In genomic region chr19:54179921-54180452, GRCh38 we compare ENCODE assay signal across 8 cellular contexts. TPM values are rescaled to one million over a fixed set of nuclear protein-coding genes. Genes with fewer than 3 reads are reported as not detected.
DNase-seq lines count a peak whose midpoint lies in the region; ATAC-seq and TF ChIP-seq lines count a peak whose summit lies in the region.

No MANE protein-coding gene starts in this region.

- no peaks in the 10 kb centered on the region; the same call in 1 of the 2 replicates for H3K27me3 Mint-ChIP-seq in HFFc6 (ENCODE audit: insufficient read depth)

- no peak overlapping the region for H3K4me3 Mint-ChIP-seq in HFFc6

- H3K4me1 ChIP-seq in OCI-LY7 (ENCODE audit: insufficient read depth, low read length, poor library complexity, severe bottlenecking): peaks cover 10% of the 10 kb centered on the region

- intact Hi-C loops in OCI-LY7 (cut with micrococcal nuclease; ENCODE audit: unreplicated experiment): no loop called here
- intact Hi-C loops in posterior vena cava (cut with DNase I): loop anchor here in 1 of 2 donors (10.0 kb wide), 1 partner anchor 275 kb away; no protein-coding TSS in a partner anchor

- peaks cover 6% of the 10 kb centered on the region; the same call in 1 of the 2 replicates for H3K36me3 ChIP-seq in OCI-LY7 (ENCODE audit: insufficient read depth, low read length)

- DNase-seq in HFFc6 (peak; percentile 62), OCI-LY7 (ENCODE audit: low spot score) (peak; percentile 75), fibroblast of the conjunctiva (ENCODE audit: low read depth) (peak; percentile 62), posterior vena cava (ENCODE audit: low spot score) (peak; percentile 80), EL (no peak), middle frontal gyrus (ENCODE audit: extremely low spot score, low spot score) (no peak)

- POLR2A ChIA-PET in OCI-LY7 (lab: Charles Lee): no interaction called here

- no peak overlapping the region for H3K27ac ChIP-seq in OCI-LY7 (ENCODE audit: low read depth, low read length, poor library complexity, severe bottlenecking)

- ATAC-seq in HG03039 (IDR thresholded peaks at IDR 0.05; ENCODE audit: unreplicated experiment): no peak
- no peak for ATAC-seq in HG03571 (IDR thresholded peaks at IDR 0.05; ENCODE audit: unreplicated experiment)

- no peaks in the 10 kb centered on the region for H3K4me1 Mint-ChIP-seq in HFFc6 (ENCODE audit: low read depth)

- H4K20me1 ChIP-seq in OCI-LY7 (ENCODE audit: insufficient read depth, low read length): no peaks in the 10 kb centered on the region

- H3K4me2 ChIP-seq in OCI-LY7 (ENCODE audit: low read length): peak overlapping the region; percentile 6; the same call in 1 of the 2 replicates

- peaks cover 30% of the 10 kb centered on the region for H3K36me3 Mint-ChIP-seq in HFFc6 (ENCODE audit: low read depth)

- H3K9me3 Mint-ChIP-seq in HFFc6: no peaks in the 10 kb centered on the region

- no peaks in the 10 kb centered on the region for H3K9me2 ChIP-seq in OCI-LY7 (ENCODE audit: insufficient read depth, low read length)

- CTCF ChIA-PET in OCI-LY7 (lab: Charles Lee; ENCODE audit: unreplicated experiment): no interaction called here

- no TSS peak for BruUV-seq in OCI-LY7 (replicated peaks; lab: Mats Ljungman, UMichigan)

- H3K27ac Mint-ChIP-seq in HFFc6: peak overlapping the region; percentile 75

- H2AFZ ChIP-seq in OCI-LY7 (ENCODE audit: low read length): no peak overlapping the region

- no peaks in the 10 kb centered on the region for H3K79me2 ChIP-seq in OCI-LY7 (ENCODE audit: insufficient read depth, low read depth, low read length)

- H3K9me3 ChIP-seq in OCI-LY7 (ENCODE audit: low read length): no peaks in the 10 kb centered on the region

- TF ChIP-seq CTCF in HFFc6 (IDR thresholded peaks at IDR 0.05) (peak; percentile 45), OCI-LY7 (conservative IDR thresholded peaks at IDR 0.05; ENCODE audit: low read length) (peak; percentile 78)

- H3K4me3 ChIP-seq in OCI-LY7 (ENCODE audit: low read depth, low read length, poor library complexity, severe bottlenecking): no peak overlapping the region

RNA-seq across cellular contexts. Expression of gene TMC4, which starts 7.0 kb away (rescaled TPM):
- under 1 TPM; 0.43 to 0.70 (median 0.55) TPM for total RNA-seq in HFFc6 (2021; fragmentation: NEBNext Ultra II Directional; extraction: Animal tissue kit (Norgen Biotek cat#: 25700))
- not detected in 2 replicates for total RNA-seq in OCI-LY7 (2014; rRNA removed; shearing (Covaris generic))
- total RNA-seq in OCI-LY7 (2022) (not detected in 2 replicates), posterior vena cava (1 to 10 TPM; 1.1 to 1.4 TPM)

RNA-seq across cellular contexts. Expression of gene MBOAT7, which starts 9.4 kb away (rescaled TPM):
- total RNA-seq in HFFc6 (2021; fragmentation: NEBNext Ultra II Directional; extraction: Animal tissue kit (Norgen Biotek cat#: 25700)): 100 to 1,000 TPM; 263 to 354 (median 313) TPM
- 15.6 and 18.1 TPM in 2 replicates for total RNA-seq in OCI-LY7 (2014; rRNA removed; shearing (Covaris generic))
- total RNA-seq in OCI-LY7 (2022): 25.0 and 30.2 TPM in 2 replicates
- total RNA-seq in posterior vena cava: 10 to 100 TPM; 29.0 to 38.6 TPM

RNA-seq across cellular contexts. Expression of gene TSEN34, which starts 11.1 kb away (rescaled TPM):
- 10 to 100 TPM; 51.2 to 58.8 (median 54.4) TPM for total RNA-seq in HFFc6 (2021; fragmentation: NEBNext Ultra II Directional; extraction: Animal tissue kit (Norgen Biotek cat#: 25700))
- total RNA-seq in OCI-LY7 (2014; rRNA removed; shearing (Covaris generic)): 19.3 and 23.6 TPM in 2 replicates
- total RNA-seq in OCI-LY7 (2022): 15.3 and 16.7 TPM in 2 replicates
- 10 to 100 TPM; 17.3 to 24.5 TPM for total RNA-seq in posterior vena cava

RNA-seq across cellular contexts. Expression of gene LENG1, which starts 20.5 kb away (rescaled TPM):
- total RNA-seq in HFFc6 (2021; fragmentation: NEBNext Ultra II Directional; extraction: Animal tissue kit (Norgen Biotek cat#: 25700)): 1 to 10 TPM; 3.7 to 7.6 (median 6.2) TPM
- 8.0 TPM in 2 replicates for total RNA-seq in OCI-LY7 (2014; rRNA removed; shearing (Covaris generic))
- total RNA-seq in OCI-LY7 (2022) (4.7 and 5.1 TPM in 2 replicates), posterior vena cava (1 to 10 TPM; 4.7 to 6.2 TPM)

RNA-seq across cellular contexts. Expression of gene RPS9, which starts 20.7 kb away (rescaled TPM):
- 1,000 to 10,000 TPM; 1,015 to 1,196 (median 1,082) TPM for total RNA-seq in HFFc6 (2021; fragmentation: NEBNext Ultra II Directional; extraction: Animal tissue kit (Norgen Biotek cat#: 25700))
- total RNA-seq in OCI-LY7 (2014; rRNA removed; shearing (Covaris generic)): 4,033 and 5,482 TPM in 2 replicates
- total RNA-seq in OCI-LY7 (2022) (1,267 and 1,285 TPM in 2 replicates), posterior vena cava (1,000 to 10,000 TPM in 1 of 2 donors, 100 to 1,000 TPM in 1; 777 to 1,026 TPM)

Comparison
In these comparisons a context has a peak if more than half of its experiments do, and no peak if none do; other contexts are left out.
1. DNase-seq: peak in HFFc6 (single experiment), OCI-LY7 (single experiment), fibroblast of the conjunctiva (single experiment) and posterior vena cava (single experiment); none in EL (single experiment) and middle frontal gyrus (single experiment).
2. RNA of gene MBOAT7, which starts 9.4 kb away (total RNA-seq): 263 to 354 TPM in HFFc6; 29.0 to 38.6 TPM in posterior vena cava and 15.6 to 30.2 TPM in OCI-LY7; every median in the first group is over 4 times any median in the second.